1 cellular context compared by ENCODE assay signal in genomic region chr11:67420646-67421420, GRCh38.
A peak's percentile ranks its signal among the peaks of the same experiment; 100 is the strongest.
TF ChIP-seq lines count a peak whose summit lies in the region.

No MANE protein-coding gene starts in this region.

TF ChIP-seq in H1, 55 proteins besides CTCF, POLR2A, EP300 and RAD21:
- TF ChIP-seq ATF3 (IDR thresholded peaks at IDR 0.05; ENCODE audit: insufficient read depth, low read depth, low read length) (no peak), HDAC2 (IDR thresholded peaks at IDR 0.05; ENCODE audit: borderline replicate concordance in 1 of 2, low read depth in 2 of 2, low read length in 2 of 2) (no peak; a peak in 1 of 4 replicates), NANOG (IDR thresholded peaks at IDR 0.05; ENCODE audit: insufficient read depth, low read depth, low read length, poor library complexity, severe bottlenecking) (no peak), CREB1 (IDR thresholded peaks at IDR 0.05) (peak; percentile 66), KDM1A (IDR thresholded peaks at IDR 0.05; ENCODE audit: borderline replicate concordance, low read length) (no peak), CTBP2 (IDR thresholded peaks at IDR 0.05; ENCODE audit: borderline replicate concordance, insufficient read depth, insufficient read length, low read length) (no peak), CHD7 (IDR thresholded peaks at IDR 0.05; ENCODE audit: insufficient replicate concordance, low read length) (no peak), TAF1 (IDR thresholded peaks at IDR 0.05; ENCODE audit: low read depth, low read length) (peak; percentile 37; the same call in 1 of the 2 replicates), SRF (IDR thresholded peaks at IDR 0.05; ENCODE audit: low read depth, low read length) (no peak), USF2 (IDR thresholded peaks at IDR 0.05; ENCODE audit: low read length) (no peak), POLR2AphosphoS5 (IDR thresholded peaks at IDR 0.05; ENCODE audit: low read depth, low read length) (peak; percentile 30), CHD2 (IDR thresholded peaks at IDR 0.05; ENCODE audit: low read length) (no peak), SIN3A (conservative IDR thresholded peaks at IDR 0.05 in 1 of 2, IDR thresholded peaks at IDR 0.05 in 1 of 2; ENCODE audit: low read depth in 1 of 2, low read length in 2 of 2) (0 out of 4 replicates have a peak, but pooled peaks of 1 of the 2 experiments have one; percentile 55), BCL11A (IDR thresholded peaks at IDR 0.05; ENCODE audit: low read depth in 2 of 2, low read length in 2 of 2) (no peak), SP4 (IDR thresholded peaks at IDR 0.05; ENCODE audit: low read length) (peak; percentile 86; the same call in 1 of the 2 replicates), CBX5 (IDR thresholded peaks at IDR 0.05; ENCODE audit: low read depth, low read length) (no peak), TEAD4 (IDR thresholded peaks at IDR 0.05; ENCODE audit: low read depth, low read length) (no peak), CEBPB (IDR thresholded peaks at IDR 0.05; ENCODE audit: low read depth, low read length) (no peak), BACH1 (IDR thresholded peaks at IDR 0.05; ENCODE audit: low read length) (no peak; the same call in 1 of the 2 replicates), RXRA (IDR thresholded peaks at IDR 0.05; ENCODE audit: insufficient read depth, low read depth, low read length) (no peak), RBBP5 (IDR thresholded peaks at IDR 0.05; ENCODE audit: borderline replicate concordance, low read depth, low read length) (peak; percentile 69; the same call in 1 of the 2 replicates), POU5F1 (IDR thresholded peaks at IDR 0.05; ENCODE audit: low read depth, low read length) (no peak), HDAC6 (IDR thresholded peaks at IDR 0.05; ENCODE audit: low read depth, low read length) (no peak), TAF7 (optimal IDR thresholded peaks at IDR 0.05; ENCODE audit: borderline replicate concordance, low read depth, low read length) (no peak), ZNF274 (IDR thresholded peaks at IDR 0.05; ENCODE audit: borderline replicate concordance, extremely low read depth, low read length) (no peak), PHF8 (conservative IDR thresholded peaks at IDR 0.05; ENCODE audit: low read depth, low read length) (no peak; the same call in 1 of the 2 replicates), ASH2L (IDR thresholded peaks at IDR 0.05; ENCODE audit: low read length) (no peak), E2F6 (IDR thresholded peaks at IDR 0.05) (peak; percentile 71), TBP (IDR thresholded peaks at IDR 0.05; ENCODE audit: low read depth, low read length) (no peak; the same call in 1 of the 2 replicates), GABPA (IDR thresholded peaks at IDR 0.05; ENCODE audit: borderline replicate concordance, insufficient read depth, low read length) (no peak; the same call in 1 of the 2 replicates), RNF2 (IDR thresholded peaks at IDR 0.05; ENCODE audit: borderline replicate concordance, low read depth, low read length, missing control alignments, poor library complexity, severe bottlenecking) (no peak), KDM4A (IDR thresholded peaks at IDR 0.05; ENCODE audit: low read depth, low read length, severe bottlenecking) (peak; percentile 79), MAX (IDR thresholded peaks at IDR 0.05) (peak; percentile 69; the same call in 1 of the 2 replicates), SP1 (IDR thresholded peaks at IDR 0.05; ENCODE audit: low read depth, low read length) (peak; percentile 55; the same call in 1 of the 2 replicates)
